Comparison of ENCODE assay signal across 1 cellular context in the genomic region with DNA sequence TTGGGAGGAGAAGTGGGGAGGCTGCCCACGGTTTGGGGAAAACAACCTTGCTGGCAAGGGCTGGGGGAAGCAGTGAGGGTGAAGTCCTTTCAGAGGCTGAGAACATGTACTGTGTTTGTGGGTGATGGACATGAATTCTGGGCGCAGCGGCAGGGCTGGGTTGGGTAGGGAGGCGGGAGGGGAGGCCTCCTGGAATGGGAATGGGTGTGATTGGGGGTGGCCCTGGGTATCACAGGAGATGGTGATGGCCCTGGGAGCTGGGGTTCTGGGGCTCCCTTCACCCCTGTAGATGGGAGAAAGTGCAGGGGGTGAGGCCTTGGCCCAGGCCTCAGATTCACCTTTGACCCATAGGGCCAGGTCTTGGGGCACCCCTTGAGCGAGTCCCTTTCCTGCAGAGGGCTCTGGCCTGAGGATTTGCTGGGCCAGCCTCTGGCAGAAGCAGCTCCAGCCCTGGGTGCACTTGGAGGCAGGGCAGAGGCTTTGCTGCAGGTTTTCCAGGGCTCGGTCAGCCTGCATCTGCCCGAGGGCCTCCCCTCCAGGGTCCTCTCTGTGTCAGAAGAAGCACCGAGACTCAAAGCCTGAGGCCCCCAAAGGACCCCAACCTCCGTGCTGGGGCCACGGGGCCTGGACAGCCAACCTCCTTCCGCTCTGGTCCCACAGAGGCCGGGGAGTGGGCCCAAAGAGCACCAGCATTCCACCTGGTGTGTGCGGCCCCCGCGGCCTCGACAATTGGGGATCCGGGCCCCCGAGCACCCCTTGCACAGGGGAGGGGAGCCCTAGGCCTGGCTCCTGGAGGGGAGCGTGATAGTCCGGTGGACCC.
TF ChIP-seq lines count a peak whose summit lies in the region.

No MANE protein-coding gene starts in this region.

TF ChIP-seq in liver, 16 proteins besides CTCF, POLR2A, EP300 and RAD21 (continued from another document):
- TF ChIP-seq, protein P1, sequence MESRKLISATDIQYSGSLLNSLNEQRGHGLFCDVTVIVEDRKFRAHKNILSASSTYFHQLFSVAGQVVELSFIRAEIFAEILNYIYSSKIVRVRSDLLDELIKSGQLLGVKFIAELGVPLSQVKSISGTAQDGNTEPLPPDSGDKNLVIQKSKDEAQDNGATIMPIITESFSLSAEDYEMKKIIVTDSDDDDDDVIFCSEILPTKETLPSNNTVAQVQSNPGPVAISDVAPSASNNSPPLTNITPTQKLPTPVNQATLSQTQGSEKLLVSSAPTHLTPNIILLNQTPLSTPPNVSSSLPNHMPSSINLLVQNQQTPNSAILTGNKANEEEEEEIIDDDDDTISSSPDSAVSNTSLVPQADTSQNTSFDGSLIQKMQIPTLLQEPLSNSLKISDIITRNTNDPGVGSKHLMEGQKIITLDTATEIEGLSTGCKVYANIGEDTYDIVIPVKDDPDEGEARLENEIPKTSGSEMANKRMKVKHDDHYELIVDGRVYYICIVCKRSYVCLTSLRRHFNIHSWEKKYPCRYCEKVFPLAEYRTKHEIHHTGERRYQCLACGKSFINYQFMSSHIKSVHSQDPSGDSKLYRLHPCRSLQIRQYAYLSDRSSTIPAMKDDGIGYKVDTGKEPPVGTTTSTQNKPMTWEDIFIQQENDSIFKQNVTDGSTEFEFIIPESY (IDR thresholded peaks at IDR 0.05) = no peak
- TF ChIP-seq SP1 (IDR thresholded peaks at IDR 0.05) (no peak), HNF4A (conservative IDR thresholded peaks at IDR 0.05) (no peak)
